ENCODE assay signal across 1 cellular context in the genomic region with DNA sequence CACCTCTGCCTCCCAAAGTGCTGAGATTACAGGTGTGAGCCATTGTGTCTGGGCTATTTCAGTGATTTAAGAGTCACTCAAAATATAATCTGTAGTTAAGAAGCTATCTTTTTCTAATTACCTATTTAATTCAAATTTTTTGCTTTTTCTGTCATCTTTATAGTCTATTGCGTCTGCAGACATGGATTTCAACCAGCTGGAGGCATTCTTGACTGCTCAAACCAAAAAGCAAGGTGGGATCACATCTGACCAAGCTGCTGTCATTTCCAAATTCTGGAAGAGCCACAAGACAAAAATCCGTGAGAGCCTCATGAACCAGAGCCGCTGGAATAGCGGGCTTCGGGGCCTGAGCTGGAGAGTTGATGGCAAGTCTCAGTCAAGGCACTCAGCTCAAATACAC.
TF ChIP-seq lines count a peak whose summit lies in the region.

No MANE protein-coding gene starts in this region.

TF ChIP-seq in GM12878, 131 proteins besides CTCF, POLR2A, EP300 and RAD21:
- TF ChIP-seq, protein P1, sequence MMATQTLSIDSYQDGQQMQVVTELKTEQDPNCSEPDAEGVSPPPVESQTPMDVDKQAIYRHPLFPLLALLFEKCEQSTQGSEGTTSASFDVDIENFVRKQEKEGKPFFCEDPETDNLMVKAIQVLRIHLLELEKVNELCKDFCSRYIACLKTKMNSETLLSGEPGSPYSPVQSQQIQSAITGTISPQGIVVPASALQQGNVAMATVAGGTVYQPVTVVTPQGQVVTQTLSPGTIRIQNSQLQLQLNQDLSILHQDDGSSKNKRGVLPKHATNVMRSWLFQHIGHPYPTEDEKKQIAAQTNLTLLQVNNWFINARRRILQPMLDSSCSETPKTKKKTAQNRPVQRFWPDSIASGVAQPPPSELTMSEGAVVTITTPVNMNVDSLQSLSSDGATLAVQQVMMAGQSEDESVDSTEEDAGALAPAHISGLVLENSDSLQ (IDR thresholded peaks at IDR 0.05) = no peak
- no peak for TF ChIP-seq IKZF1 (conservative IDR thresholded peaks at IDR 0.05)
